Comparison of ENCODE assay signal across 15 cellular contexts in genomic region chr15:80743189-80743833, GRCh38. TPM values are rescaled to one million over a fixed set of nuclear protein-coding genes. Genes with fewer than 3 reads are reported as not detected.
DNase-seq lines count a peak whose midpoint lies in the region; ATAC-seq and TF ChIP-seq lines count a peak whose summit lies in the region.
"Had no signal": no experiment of that assay in that cellular context is flagged by ENCODE, and none has a peak within 500 bp of the region (broad histone marks: within the 10 kb centered on the region; RNA-seq: fewer than 3 reads in every experiment).

No MANE protein-coding gene starts in this region.

- H3F3A ChIP-seq in GM23338 (replicated peaks; ENCODE audit: low read depth) (no peaks in the 10 kb centered on the region), PC-3 (ENCODE audit: low read length, unreplicated experiment) (no peaks in the 10 kb centered on the region)

- H4K20me1 ChIP-seq in GM23338 (replicated peaks; ENCODE audit: insufficient read depth) (no peaks in the 10 kb centered on the region), PC-3 (ENCODE audit: low read length) (no peaks in the 10 kb centered on the region)

- H3K9ac ChIP-seq in PC-3 (ENCODE audit: low read length): peak overlapping the region; percentile 70

- H3K27ac Mint-ChIP-seq in GM23338: no peak overlapping the region
- H3K27ac Mint-ChIP-seq: activated T-cell treated with anti-CD3 and anti-CD28 coated beads, Interleukin-2, amount 50 U/mL, for 72 hours; CD4-positive, alpha-beta memory T cell; naive thymus-derived CD4-positive, alpha-beta T cell had no signal

- no peak overlapping the region for H3K4me3 ChIP-seq in GM23338
- H3K4me3 ChIP-seq in PC-3 (ENCODE audit: low read length): no peak overlapping the region
- no peak overlapping the region for H3K4me3 ChIP-seq in uterus
- no peak overlapping the region for H3K4me3 ChIP-seq in sigmoid colon
- H3K4me3 ChIP-seq: gastrocnemius medialis had no signal

- BruUV-seq in PC-3 (replicated peaks; lab: Mats Ljungman, UMichigan): no TSS peak

- H3K4me1 ChIP-seq in GM23338 (ENCODE audit: insufficient read depth) (peaks cover 26% of the 10 kb centered on the region), PC-3 (ENCODE audit: insufficient read depth, low read length) (peaks cover 38% of the 10 kb centered on the region), uterus (no peaks in the 10 kb centered on the region), sigmoid colon (peaks cover 0 to 13% (median 3%) of the 10 kb centered on the region in 4 donors)
- H3K4me1 ChIP-seq: gastrocnemius medialis had no signal

- 0 out of 2 replicates have a peak overlapping the region, but pooled peaks have one; percentile 21 for H3K4me2 ChIP-seq in GM23338
- peak overlapping the region; percentile 51 for H3K4me2 ChIP-seq in PC-3 (ENCODE audit: low read length)

- no peak overlapping the region for H3K4me3 Mint-ChIP-seq in GM23338
- H3K4me3 Mint-ChIP-seq: activated T-cell treated with anti-CD3 and anti-CD28 coated beads, Interleukin-2, amount 50 U/mL, for 72 hours; CD4-positive, alpha-beta memory T cell; naive thymus-derived CD4-positive, alpha-beta T cell; T-helper 17 cell had no signal

- H3K79me2 ChIP-seq in GM23338 (replicated peaks; ENCODE audit: insufficient read depth) (peaks cover 17% of the 10 kb centered on the region), PC-3 (ENCODE audit: low read length) (peaks cover 78% of the 10 kb centered on the region)

- H3K9me3 Mint-ChIP-seq in GM23338: peaks cover 2% of the 10 kb centered on the region; the same call in 1 of the 3 replicates

- TF ChIP-seq EP300 in sigmoid colon (IDR thresholded peaks at IDR 0.05): no peak

- no peak overlapping the region for H3K27ac ChIP-seq in GM23338 (ENCODE audit: low read depth)
- peak overlapping the region; percentile 91 for H3K27ac ChIP-seq in PC-3 (ENCODE audit: low read length)
- H3K27ac ChIP-seq in uterus: no peak overlapping the region
- no peak overlapping the region for H3K27ac ChIP-seq in sigmoid colon
- H3K27ac ChIP-seq: gastrocnemius medialis had no signal

- no peak for ATAC-seq in GM23338
- ATAC-seq in PC-3: peak; percentile 97
- ATAC-seq: activated T-cell treated with anti-CD3 and anti-CD28 coated beads, Interleukin-2, amount 50 U/mL, for 72 hours; gastrocnemius medialis; naive thymus-derived CD4-positive, alpha-beta T cell; T-helper 17 cell had no signal

- POLR2A ChIA-PET in PC-3 (lab: Charles Lee; ENCODE audit: unreplicated experiment): interaction anchor here (0.6 kb wide), 1 partner anchor 254 kb away, joined by 3 read pairs; no protein-coding TSS in a partner anchor

- H3K9me2 ChIP-seq in GM23338 (ENCODE audit: insufficient read depth) (peaks cover 15% of the 10 kb centered on the region; the same call in 1 of the 2 replicates), PC-3 (replicated peaks; ENCODE audit: low read length) (no peaks in the 10 kb centered on the region)

- TF ChIP-seq POLR2A in uterus (IDR thresholded peaks at IDR 0.05) (no peak), sigmoid colon (IDR thresholded peaks at IDR 0.05) (no peak)

- H3K4me1 Mint-ChIP-seq in GM23338: peaks cover 41% of the 10 kb centered on the region

- H3K36me3 ChIP-seq in GM23338 (ENCODE audit: insufficient read depth): no peaks in the 10 kb centered on the region; the same call in 1 of the 2 replicates
- H3K36me3 ChIP-seq in PC-3 (ENCODE audit: low read depth, low read length): no peaks in the 10 kb centered on the region
- H3K36me3 ChIP-seq in uterus: no peaks in the 10 kb centered on the region
- H3K36me3 ChIP-seq in sigmoid colon: no peaks in the 10 kb centered on the region
- H3K36me3 ChIP-seq: gastrocnemius medialis had no signal

- no peaks in the 10 kb centered on the region for H3K27me3 ChIP-seq in GM23338 (ENCODE audit: insufficient read depth)
- no peaks in the 10 kb centered on the region for H3K27me3 ChIP-seq in PC-3 (ENCODE audit: low read length)
- H3K27me3 ChIP-seq in uterus: no peaks in the 10 kb centered on the region
- no peaks in the 10 kb centered on the region for H3K27me3 ChIP-seq in sigmoid colon
- H3K27me3 ChIP-seq: gastrocnemius medialis had no signal

- DNase-seq in GM23338 (ENCODE audit: low spot score) (no peak), PC-3 (peak; percentile 86), fibroblast of peridontal ligament (ENCODE audit: extremely low read depth) (peak; percentile 52), renal cortical epithelial cell (ENCODE audit: low read depth) (peak; percentile 61), uterus (no peak), sigmoid colon (no peak), NCI-H526 treated with DMSO at 0.1 percent for 48 hours (lab: John Stamatoyannopoulos, UW) (no peak)
- DNase-seq: activated CD4-positive, alpha-beta T cell treated with anti-CD3 and anti-CD28 coated beads for 4 hours; activated T-cell treated with anti-CD3 and anti-CD28 coated beads, Interleukin-2, amount 50 U/mL, for 72 hours; CD4-positive, alpha-beta memory T cell; gastrocnemius medialis; kidney; naive thymus-derived CD4-positive, alpha-beta T cell; NCI-H2029; T-helper 17 cell had no signal

- no peak overlapping the region for H2AFZ ChIP-seq in GM23338
- no peak overlapping the region for H2AFZ ChIP-seq in PC-3 (ENCODE audit: low read length)

- H3K36me3 Mint-ChIP-seq in GM23338 (ENCODE audit: low read depth): peaks cover 4% of the 10 kb centered on the region; the same call in 2 of the 3 replicates

- TF ChIP-seq CTCF in GM23338 (conservative IDR thresholded peaks at IDR 0.05; ENCODE audit: low read depth in 2 of 2) (no peak), PC-3 (conservative IDR thresholded peaks at IDR 0.05; ENCODE audit: low read depth, low read length) (no peak), uterus (IDR thresholded peaks at IDR 0.05) (no peak), sigmoid colon (IDR thresholded peaks at IDR 0.05) (no peak)

- intact Hi-C loops in PC-3 (cut with micrococcal nuclease): loop anchor here (10.0 kb wide), 1 partner anchor 159 kb away; no protein-coding TSS in a partner anchor
- intact Hi-C loops in uterus (cut with DNase I; ENCODE audit: low total_unique reads): no loop called here
- intact Hi-C loops in sigmoid colon (cut with DNase I): no loop called here

- CTCF ChIA-PET in PC-3 (lab: Charles Lee): no interaction called here

- H3K27me3 Mint-ChIP-seq in GM23338 (ENCODE audit: insufficient read depth, low read depth, poor library complexity): peaks cover 7% of the 10 kb centered on the region
- H3K27me3 Mint-ChIP-seq: T-helper 17 cell had no signal

- WGBS in sigmoid colon, 2 donors: 48 to 77% methylated on average over 11 of the region's 11 CpGs

- no peaks in the 10 kb centered on the region for H3K9me3 ChIP-seq in PC-3 (ENCODE audit: low read length)
- no peaks in the 10 kb centered on the region for H3K9me3 ChIP-seq in uterus
- no peaks in the 10 kb centered on the region for H3K9me3 ChIP-seq in sigmoid colon
- H3K9me3 ChIP-seq: gastrocnemius medialis had no signal

TF ChIP-seq in GM23338, 12 proteins besides CTCF, POLR2A, EP300 and RAD21 (continues in another document):
- no peak for TF ChIP-seq ETS1 (IDR thresholded peaks at IDR 0.05)
- no peak for TF ChIP-seq CREB1 (CRISPR knock-in tag; IDR thresholded peaks at IDR 0.05; ENCODE audit: low read depth)
- TF ChIP-seq JUNB (IDR thresholded peaks at IDR 0.05; ENCODE audit: unreplicated experiment): no peak

RNA-seq across cellular contexts. Expression of gene CEMIP, which starts 35.9 kb away (rescaled TPM):
- total RNA-seq in GM23338 (2014; rRNA removed; shearing (Covaris generic)): 2.1 and 4.1 TPM in 2 replicates
- 0.27 and 0.33 TPM in 2 replicates for polyA plus RNA-seq in GM23338 (2016; fragmentation: Nextera tagmentation; extraction: Ambion mirVana)
- total RNA-seq in PC-3 (2014; rRNA removed): 3.1 and 4.0 TPM in 2 replicates
- 0.20 and 0.52 TPM in 2 replicates for total RNA-seq in renal cortical epithelial cell
- total RNA-seq in uterus: 1 to 10 TPM in 3 of 4 donors, under 1 TPM in 1; under 0.01 to 1.9 (median 1.1) TPM
- under 1 TPM in 2 of 4 donors, not detected in 2; under 0.01 TPM for total RNA-seq in sigmoid colon
- 1 to 10 TPM in 1 of 3 donors, under 1 TPM in 2; under 0.01 to 2.1 (median 0.23) TPM for polyA plus RNA-seq in sigmoid colon
- total RNA-seq: naive thymus-derived CD4-positive, alpha-beta T cell had no signal

RNA-seq across cellular contexts. Expression of gene ABHD17C, which starts 48.2 kb away (rescaled TPM):
- total RNA-seq in GM23338 (2014; rRNA removed; shearing (Covaris generic)): 23.8 and 25.2 TPM in 2 replicates
- 9.1 and 11.3 TPM in 2 replicates for polyA plus RNA-seq in GM23338 (2016; fragmentation: Nextera tagmentation; extraction: Ambion mirVana)
- 10.3 and 14.2 TPM in 2 replicates for total RNA-seq in PC-3 (2014; rRNA removed)
- 4.7 and 7.4 TPM in 2 replicates for total RNA-seq in renal cortical epithelial cell
- total RNA-seq in uterus: 10 to 100 TPM in 1 of 4 donors, 1 to 10 TPM in 2, under 1 TPM in 1; 0.29 to 13.6 (median 6.5) TPM
- 1 to 10 TPM; 2.0 to 4.2 (median 2.6) TPM for total RNA-seq in sigmoid colon
- polyA plus RNA-seq in sigmoid colon: 100 to 1,000 TPM in 2 of 3 donors, 10 to 100 TPM in 1; 62.7 to 174 (median 111) TPM

Comparison
In these comparisons a context has a peak if more than half of its experiments do, and no peak if none do; other contexts are left out.
1. DNase-seq: peak in PC-3 (single experiment), fibroblast of peridontal ligament (single experiment) and renal cortical epithelial cell (single experiment); none in GM23338 (single experiment), uterus (0 of 2), sigmoid colon (single experiment) and NCI-H526 treated with DMSO at 0.1 percent for 48 hours (single experiment).